25 cellular contexts compared by ENCODE assay signal in genomic region chr14:43410631-43411030, GRCh38.
DNase-seq lines count a peak whose midpoint lies in the region; TF ChIP-seq lines count a peak whose summit lies in the region.
"Had no signal": no experiment of that assay in that cellular context is flagged by ENCODE, and none has a peak within 500 bp of the region (broad histone marks: within the 10 kb centered on the region; RNA-seq: fewer than 3 reads in every experiment).

No MANE protein-coding gene starts in this region.

- no peak overlapping the region for H3K4me3 Mint-ChIP-seq in H9
- no peak overlapping the region for H3K4me3 Mint-ChIP-seq in endodermal cell
- H3K4me3 Mint-ChIP-seq in activated naive CD8-positive, alpha-beta T cell treated with anti-CD3 and anti-CD28 coated beads for 36 hours: no peak overlapping the region
- H3K4me3 Mint-ChIP-seq: CD4-positive, alpha-beta memory T cell; HFFc6 had no signal

- no peaks in the 10 kb centered on the region for H3K79me1 ChIP-seq in H9 (ENCODE audit: insufficient read depth, low read depth, low read length, poor library complexity, severe bottlenecking)

- H3K4me1 Mint-ChIP-seq in H9: no peaks in the 10 kb centered on the region
- H3K4me1 Mint-ChIP-seq in endodermal cell: no peaks in the 10 kb centered on the region
- H3K4me1 Mint-ChIP-seq in activated naive CD8-positive, alpha-beta T cell treated with anti-CD3 and anti-CD28 coated beads for 36 hours: no peaks in the 10 kb centered on the region
- H3K4me1 Mint-ChIP-seq: CD4-positive, alpha-beta memory T cell had no signal

- no peak overlapping the region for H2BK20ac ChIP-seq in H9 (ENCODE audit: low read depth, low read length, poor library complexity, severe bottlenecking)

- H3K23ac ChIP-seq in H9 (ENCODE audit: insufficient read length, low read depth, low read length): no peak overlapping the region

- H3K4me2 ChIP-seq in H9 (ENCODE audit: insufficient read depth, insufficient read length, low read length): no peak overlapping the region
- H3K4me2 ChIP-seq: PC-9 had no signal

- H3K27me3 ChIP-seq in H9 (ENCODE audit: insufficient read depth, low read length) (no peaks in the 10 kb centered on the region), endodermal cell (ENCODE audit: control insufficient read depth, insufficient read depth, low read length, poor library complexity, severe bottlenecking) (no peaks in the 10 kb centered on the region), spleen (replicated peaks in 1 of 7) (no peaks in the 10 kb centered on the region)
- H3K27me3 ChIP-seq: MG63 had no signal

- no peak overlapping the region for H2BK12ac ChIP-seq in H9 (ENCODE audit: insufficient read length, low read depth, low read length)

- WGBS in H9 (ENCODE audit: extremely low coverage, insufficient read length, low lambda C conversion rate): no CpG with 5 or more reads among the region's 3 CpGs
- 62 to 90% methylated on average over 2 to 3 of the region's 3 CpGs for WGBS in endodermal cell (ENCODE audit: insufficient coverage in 1 of 2, insufficient read length in 1 of 2), 2 experiments
- 53 to 97% (median 69%) methylated on average over 3 of the region's 3 CpGs for WGBS in spleen, 5 donors

- no peaks in the 10 kb centered on the region for H3K23me2 ChIP-seq in H9 (ENCODE audit: insufficient read length, low read depth, low read length, poor library complexity, severe bottlenecking)

- no peak overlapping the region for H3K27ac Mint-ChIP-seq in H9
- no peak overlapping the region for H3K27ac Mint-ChIP-seq in endodermal cell
- no peak overlapping the region for H3K27ac Mint-ChIP-seq in activated naive CD8-positive, alpha-beta T cell treated with anti-CD3 and anti-CD28 coated beads for 36 hours
- H3K27ac Mint-ChIP-seq: CD4-positive, alpha-beta memory T cell; HFFc6 had no signal

- H3K9me3 ChIP-seq in H9 (ENCODE audit: control insufficient read depth, low read depth, low read length) (no peaks in the 10 kb centered on the region), endodermal cell (ENCODE audit: control insufficient read depth, low read length) (no peaks in the 10 kb centered on the region), spleen (no peaks in the 10 kb centered on the region)
- H3K9me3 ChIP-seq: HAP-1, MG63 had no signal

- no peak overlapping the region for H4K91ac ChIP-seq in H9 (ENCODE audit: insufficient read length, low read depth, low read length)

- H2BK120ac ChIP-seq in H9 (ENCODE audit: low read depth, low read length, poor library complexity, severe bottlenecking): no peak overlapping the region

- no peak overlapping the region for H3K18ac ChIP-seq in H9 (ENCODE audit: insufficient read length, low read depth, low read length)

- no peak overlapping the region for H4K8ac ChIP-seq in H9 (replicated peaks; ENCODE audit: insufficient read length, low read depth, low read length)

- H3K56ac ChIP-seq in H9 (ENCODE audit: insufficient read length, low read depth, low read length): no peak overlapping the region

- H2BK15ac ChIP-seq in H9 (ENCODE audit: low read depth, low read length): no peak overlapping the region

- peak; percentile 41 for DNase-seq in H9
- peak; percentile 63 for DNase-seq in endodermal cell
- peak; percentile 48 for DNase-seq in spleen
- no peak for DNase-seq in activated naive CD8-positive, alpha-beta T cell treated with anti-CD3 and anti-CD28 coated beads for 36 hours
- DNase-seq in superior temporal gyrus (ENCODE audit: extremely low spot score): no peak
- no peak for DNase-seq in DMS114 treated with DMSO at 0.1 percent for 48 hours (lab: John Stamatoyannopoulos, UW; ENCODE audit: unreplicated experiment)
- DNase-seq: C1 segment of cervical spinal cord, COR-L47, DMS79 treated with DMSO at 0.1 percent for 48 hours, GF-D8, HFFc6, KBM-7, MG63, NCI-H1105 treated with DMSO at 0.1 percent for 48 hours, NCI-H2029, NCI-H446, NCI-H524 treated with DMSO at 0.1 percent for 48 hours, NCI-H82, PC-9, RPMI8226, SHP77 treated with DMSO at 0.1 percent for 48 hours had no signal

- H3K36me3 ChIP-seq in endodermal cell (ENCODE audit: control insufficient read depth, insufficient read depth, low read length) (no peaks in the 10 kb centered on the region), spleen (no peaks in the 10 kb centered on the region)
- H3K36me3 ChIP-seq: HAP-1, MG63 had no signal

- no peak overlapping the region for H2BK5ac ChIP-seq in H9 (ENCODE audit: insufficient read length, low read length)

- H4K20me1 ChIP-seq in H9 (ENCODE audit: control insufficient read depth, insufficient read depth, insufficient read length): no peaks in the 10 kb centered on the region

- no peaks in the 10 kb centered on the region for H3K27me3 Mint-ChIP-seq in H9 (ENCODE audit: low read depth)
- H3K27me3 Mint-ChIP-seq in endodermal cell (ENCODE audit: insufficient read depth): no peaks in the 10 kb centered on the region
- H3K27me3 Mint-ChIP-seq in activated naive CD8-positive, alpha-beta T cell treated with anti-CD3 and anti-CD28 coated beads for 36 hours: no peaks in the 10 kb centered on the region
- H3K27me3 Mint-ChIP-seq: CD4-positive, alpha-beta memory T cell had no signal

- H3K36me3 Mint-ChIP-seq in H9 (ENCODE audit: insufficient read depth in 1 of 3, low read depth in 3 of 3) (no peaks in the 10 kb centered on the region), endodermal cell (ENCODE audit: low read depth) (no peaks in the 10 kb centered on the region)
- H3K36me3 Mint-ChIP-seq in activated naive CD8-positive, alpha-beta T cell treated with anti-CD3 and anti-CD28 coated beads for 36 hours: no peaks in the 10 kb centered on the region
- H3K36me3 Mint-ChIP-seq: CD4-positive, alpha-beta memory T cell had no signal

- H3K27ac ChIP-seq in 22Rv1 (peak overlapping the region; percentile 36), H9 (ENCODE audit: insufficient read length, low read depth, low read length) (no peak overlapping the region), endodermal cell (ENCODE audit: low read depth, low read length) (no peak overlapping the region), spleen (no peak overlapping the region)
- H3K27ac ChIP-seq: PC-9, SK-N-MC had no signal

- no peak overlapping the region for H2AFZ ChIP-seq in H9 (ENCODE audit: low read length)
- H2AFZ ChIP-seq: PC-9 had no signal

- no peaks in the 10 kb centered on the region for H3K79me2 ChIP-seq in H9 (ENCODE audit: insufficient read depth, low read length)

- intact Hi-C loops in spleen (cut with DNase I; ENCODE audit: low total_unique reads): no loop called here

- no peak overlapping the region for H3K4me3 ChIP-seq in endodermal cell (ENCODE audit: low read length)
- no peak overlapping the region for H3K4me3 ChIP-seq in spleen
- H3K4me3 ChIP-seq: HAP-1, MG63, PC-9, SK-N-MC had no signal

- no peak overlapping the region for H2AK5ac ChIP-seq in H9 (ENCODE audit: insufficient read length, low read length)

- H3K4ac ChIP-seq in H9 (ENCODE audit: low read depth, low read length): no peak overlapping the region

- no peak; the same call in 1 of the 2 replicates for TF ChIP-seq CTCF in 22Rv1 (IDR thresholded peaks at IDR 0.05)
- TF ChIP-seq CTCF in H9 (conservative IDR thresholded peaks at IDR 0.05): peak; percentile 38; the same call in 1 of the 3 replicates
- peak; percentile 54 for TF ChIP-seq CTCF in endodermal cell (conservative IDR thresholded peaks at IDR 0.05)
- no peak for TF ChIP-seq CTCF in spleen (IDR thresholded peaks at IDR 0.05 in 8 of 11, conservative IDR thresholded peaks at IDR 0.05 in 3 of 11)

- H3K14ac ChIP-seq in H9 (ENCODE audit: insufficient read depth, low read length): no peak overlapping the region

- H3K4me1 ChIP-seq in H9 (ENCODE audit: insufficient read depth, low read length) (no peaks in the 10 kb centered on the region), endodermal cell (ENCODE audit: control insufficient read depth, insufficient read depth, low read length) (no peaks in the 10 kb centered on the region), spleen (no peaks in the 10 kb centered on the region)
- H3K4me1 ChIP-seq: HAP-1 had no signal

- H3K9me3 Mint-ChIP-seq in H9: no peaks in the 10 kb centered on the region
- H3K9me3 Mint-ChIP-seq in endodermal cell: no peaks in the 10 kb centered on the region
- no peaks in the 10 kb centered on the region for H3K9me3 Mint-ChIP-seq in activated naive CD8-positive, alpha-beta T cell treated with anti-CD3 and anti-CD28 coated beads for 36 hours

- no peak overlapping the region for H4K5ac ChIP-seq in H9 (ENCODE audit: insufficient read length, low read depth, low read length)

- no peak overlapping the region for H3T11ph ChIP-seq in H9 (ENCODE audit: low read length)

- H3K9ac ChIP-seq in H9 (ENCODE audit: extremely low read depth, insufficient read length, low read length): no peak overlapping the region
- no peak overlapping the region for H3K9ac ChIP-seq in endodermal cell (ENCODE audit: extremely low read depth, low read length, poor library complexity, severe bottlenecking)

- TF ChIP-seq POLR2A in spleen (IDR thresholded peaks at IDR 0.05): no peak

Comparison
In these comparisons a context has a peak if more than half of its experiments do, and no peak if none do; other contexts are left out.
1. CTCF ChIP-seq: peak in H9 (single experiment) and endodermal cell (single experiment); none in 22Rv1 (single experiment) and spleen (0 of 11).
2. DNase-seq: peak in H9 (single experiment), endodermal cell (single experiment) and spleen (single experiment); none in activated naive CD8-positive, alpha-beta T cell treated with anti-CD3 and anti-CD28 coated beads for 36 hours (single experiment), superior temporal gyrus (single experiment) and DMS114 treated with DMSO at 0.1 percent for 48 hours (single experiment).